14 cellular contexts compared by ENCODE assay signal in genomic region chr11:43933608-43934358, GRCh38. TPM values are rescaled to one million over a fixed set of nuclear protein-coding genes. Genes with fewer than 3 reads are reported as not detected.
DNase-seq lines count a peak whose midpoint lies in the region; FAIRE-seq and TF ChIP-seq lines count a peak whose summit lies in the region.
"Had no signal": no experiment of that assay in that cellular context is flagged by ENCODE, and none has a peak within 500 bp of the region (broad histone marks: within the 10 kb centered on the region; RNA-seq: fewer than 3 reads in every experiment).

No MANE protein-coding gene starts in this region.

- H3K4me1 Mint-ChIP-seq in endothelial cell (ENCODE audit: unreplicated experiment): peaks cover 14% of the 10 kb centered on the region

- H3K27ac Mint-ChIP-seq in endothelial cell (ENCODE audit: unreplicated experiment): no peak overlapping the region
- H3K27ac Mint-ChIP-seq: activated naive CD4-positive, alpha-beta T cell treated with anti-CD3 and anti-CD28 coated beads, Interleukin-2, amount 50 U/mL, for 24 hours had no signal

- 40 to 43% (median 41%) methylated on average over 13 of the region's 13 CpGs for WGBS in small intestine, 3 donors

- H3K4me2 ChIP-seq in skeletal muscle satellite cell (ENCODE audit: low read length): peak overlapping the region; percentile 68

- no peaks in the 10 kb centered on the region for H3K36me3 Mint-ChIP-seq in endothelial cell (ENCODE audit: low read depth, unreplicated experiment)
- H3K36me3 Mint-ChIP-seq: activated naive CD4-positive, alpha-beta T cell treated with anti-CD3 and anti-CD28 coated beads, Interleukin-2, amount 50 U/mL, for 24 hours had no signal

- no peaks in the 10 kb centered on the region for H3K36me3 ChIP-seq in skeletal muscle satellite cell (ENCODE audit: insufficient read depth, low read length)
- no peaks in the 10 kb centered on the region for H3K36me3 ChIP-seq in small intestine (ENCODE audit: control insufficient read depth in 2 of 2, insufficient read depth in 2 of 2, low read length in 2 of 2)

- H3K27ac ChIP-seq in small intestine (ENCODE audit: low read depth in 1 of 2, low read length in 1 of 2): peak overlapping the region in 1 of 2 donors; percentile 12
- H3K27ac ChIP-seq: RWPE1 had no signal

- no peak overlapping the region for H3K4me3 ChIP-seq in foreskin fibroblast (ENCODE audit: low read depth in 1 of 2, low read length in 2 of 2)
- peak overlapping the region; percentile 48 for H3K4me3 ChIP-seq in skeletal muscle satellite cell (ENCODE audit: low read length)
- no peak overlapping the region for H3K4me3 ChIP-seq in small intestine (ENCODE audit: low read depth in 1 of 2, low read length in 2 of 2)

- TF ChIP-seq CTCF in foreskin fibroblast (IDR thresholded peaks at IDR 0.05; ENCODE audit: low read depth, low read length): no peak
- no peak for TF ChIP-seq CTCF in endothelial cell (IDR thresholded peaks at IDR 0.05; ENCODE audit: unreplicated experiment)

- no peaks in the 10 kb centered on the region for H3K9me3 Mint-ChIP-seq in endothelial cell (ENCODE audit: unreplicated experiment)
- H3K9me3 Mint-ChIP-seq: activated naive CD4-positive, alpha-beta T cell treated with anti-CD3 and anti-CD28 coated beads, Interleukin-2, amount 50 U/mL, for 24 hours had no signal

- no peak overlapping the region for H3K9ac ChIP-seq in skeletal muscle satellite cell (ENCODE audit: low read depth, low read length)

- peaks cover 24% of the 10 kb centered on the region for H3K27me3 ChIP-seq in skeletal muscle satellite cell (ENCODE audit: control insufficient read depth, insufficient read depth, low read length)
- no peaks in the 10 kb centered on the region for H3K27me3 ChIP-seq in small intestine (ENCODE audit: control insufficient read depth in 2 of 2, insufficient read depth in 2 of 2, low read length in 2 of 2)

- peaks cover 4% of the 10 kb centered on the region for H3K27me3 Mint-ChIP-seq in endothelial cell (ENCODE audit: unreplicated experiment)

- no peak overlapping the region for H3K4me3 Mint-ChIP-seq in endothelial cell (ENCODE audit: unreplicated experiment)
- H3K4me3 Mint-ChIP-seq: activated naive CD4-positive, alpha-beta T cell treated with anti-CD3 and anti-CD28 coated beads, Interleukin-2, amount 50 U/mL, for 24 hours had no signal

- H3K4me1 ChIP-seq in skeletal muscle satellite cell (ENCODE audit: control insufficient read depth, insufficient read depth, low read length) (peaks cover 19% of the 10 kb centered on the region), small intestine (ENCODE audit: control insufficient read depth in 2 of 2, insufficient read depth in 1 of 2, low read depth in 1 of 2, low read length in 1 of 2) (no peaks in the 10 kb centered on the region)

- FAIRE-seq in small intestine (lab: Jason Lieb, UNC): no peak

- H3K9me3 ChIP-seq in skeletal muscle satellite cell (replicated peaks; ENCODE audit: low read length) (no peaks in the 10 kb centered on the region), small intestine (ENCODE audit: control insufficient read depth, low read depth) (no peaks in the 10 kb centered on the region)

- DNase-seq in NCI-H748 (lab: John Stamatoyannopoulos, UW; ENCODE audit: unreplicated experiment): peak; percentile 61
- DNase-seq in NCI-H748 treated with DMSO at 0.1 percent for 48 hours (lab: John Stamatoyannopoulos, UW): no peak
- peak; percentile 10 for DNase-seq in NCI-H446 treated with DMSO at 0.1 percent for 48 hours (lab: John Stamatoyannopoulos, UW)
- DNase-seq in foreskin fibroblast: peak; percentile 44 to 77
- no peak for DNase-seq in small intestine
- no peak for DNase-seq in inferior parietal cortex (ENCODE audit: extremely low spot score)
- no peak for DNase-seq in endothelial cell (ENCODE audit: low spot score)
- DNase-seq: activated CD4-positive, alpha-beta T cell treated with anti-CD3 and anti-CD28 coated beads for 48 hours; AML-193; effector CD8-positive, alpha-beta T cell; NCI-H1930 had no signal

RNA-seq across cellular contexts. Expression of gene C11orf96, which starts 8.7 kb away (rescaled TPM):
- 1.0 and 2.2 TPM in 2 replicates for total RNA-seq in skeletal muscle satellite cell (2012; rRNA removed)
- polyA plus RNA-seq in small intestine: 10 to 100 TPM in 2 of 3 donors, 1 to 10 TPM in 1; 6.7 to 55.1 (median 36.5) TPM
- 0.15 TPM for total RNA-seq in endothelial cell (ENCODE audit: unreplicated experiment)

RNA-seq across cellular contexts. Expression of gene ALKBH3, which starts 53.2 kb away (rescaled TPM):
- 31.2 and 37.4 TPM in 2 replicates for total RNA-seq in skeletal muscle satellite cell (2012; rRNA removed)
- polyA plus RNA-seq in small intestine: 10 to 100 TPM; 30.0 to 40.3 (median 39.2) TPM
- total RNA-seq in endothelial cell (ENCODE audit: unreplicated experiment): 27.3 TPM

Comparison
In these comparisons a context has a peak if more than half of its experiments do, and no peak if none do; other contexts are left out.
1. DNase-seq: peak in NCI-H748 (single experiment), NCI-H446 treated with DMSO at 0.1 percent for 48 hours (single experiment) and foreskin fibroblast (2 of 2); none in NCI-H748 treated with DMSO at 0.1 percent for 48 hours (single experiment), small intestine (single experiment), inferior parietal cortex (single experiment) and endothelial cell (single experiment).